ENCODE assay signal across 22 cellular contexts in genomic region chr2:40432916-40433315, GRCh38. TPM values are rescaled to one million over a fixed set of nuclear protein-coding genes. Genes with fewer than 3 reads are reported as not detected.
DNase-seq lines count a peak whose midpoint lies in the region; ATAC-seq and TF ChIP-seq lines count a peak whose summit lies in the region.
"Had no signal": no experiment of that assay in that cellular context is flagged by ENCODE, and none has a peak within 500 bp of the region (broad histone marks: within the 10 kb centered on the region; RNA-seq: fewer than 3 reads in every experiment).

No MANE protein-coding gene starts in this region.

- DNase-seq in cardiac muscle cell (ENCODE audit: low read depth in 1 of 2, low spot score in 1 of 2) (peak in 1 of 2 donors; percentile 18), left cardiac atrium (no peak), NCI-H226 (peak; percentile 58), glutamatergic neuron (no peak), tibial artery (no peak), C1 segment of cervical spinal cord (lab: John Stamatoyannopoulos, UW) (no peak), NCI-H1436 (lab: John Stamatoyannopoulos, UW) (no peak), mucosa of gallbladder (ENCODE audit: low spot score) (no peak)
- DNase-seq: 8988T, DMS79, H7, NCI-H1048, NCI-H146, NCI-H2029 treated with DMSO at 0.1 percent for 48 hours, NCI-H2171, NCI-H510A treated with DMSO at 0.1 percent for 48 hours, NCI-H82, OCI-M1 had no signal

- H3K4me1 ChIP-seq in cardiac muscle cell (ENCODE audit: low read depth) (peaks cover 25% of the 10 kb centered on the region), tibial artery (peaks cover 0 to 68% (median 43%) of the 10 kb centered on the region in 4 donors)

- peak overlapping the region; percentile 56 for H3K27ac Mint-ChIP-seq in glutamatergic neuron (ENCODE audit: unreplicated experiment)

- peaks cover 22% of the 10 kb centered on the region for H3K36me3 ChIP-seq in cardiac muscle cell
- H3K36me3 ChIP-seq in tibial artery: no peaks in the 10 kb centered on the region
- H3K36me3 ChIP-seq: MG63 had no signal

- intact Hi-C loops in left cardiac atrium (cut with DNase I) (no loop called here), tibial artery (cut with DNase I; ENCODE audit: low total_unique reads) (no loop called here)

- peaks cover 3% of the 10 kb centered on the region for H3K27me3 Mint-ChIP-seq in glutamatergic neuron (ENCODE audit: unreplicated experiment)

- H3K4me1 Mint-ChIP-seq in glutamatergic neuron (ENCODE audit: low read depth, unreplicated experiment): peaks cover 19% of the 10 kb centered on the region

- no peak for TF ChIP-seq CTCF in cardiac muscle cell (IDR thresholded peaks at IDR 0.05; ENCODE audit: low read depth, low read length)
- TF ChIP-seq CTCF in glutamatergic neuron (IDR thresholded peaks at IDR 0.05; ENCODE audit: partially characterized antibody, unreplicated experiment): no peak
- TF ChIP-seq CTCF in tibial artery (IDR thresholded peaks at IDR 0.05): no peak

- peaks cover 9% of the 10 kb centered on the region for H3K9me3 Mint-ChIP-seq in glutamatergic neuron (ENCODE audit: unreplicated experiment)

- H3K4me3 ChIP-seq in cardiac muscle cell (no peak overlapping the region), tibial artery (no peak overlapping the region)
- H3K4me3 ChIP-seq: BLaER1 treated with 17β-estradiol and CSF1 and Interleukin-3, amounts not matched to agents 10 nM and 100 nM; MG63 had no signal

- H3K27me3 ChIP-seq in cardiac muscle cell (no peaks in the 10 kb centered on the region), tibial artery (no peaks in the 10 kb centered on the region)
- H3K27me3 ChIP-seq: BLaER1 treated with 17β-estradiol and CSF1 and Interleukin-3, amounts not matched to agents 10 nM and 100 nM; MG63 had no signal

- H3K4me3 Mint-ChIP-seq in glutamatergic neuron (ENCODE audit: unreplicated experiment): no peak overlapping the region

- H3K27ac ChIP-seq in cardiac muscle cell (peak overlapping the region; percentile 66), tibial artery (peak overlapping the region; percentile 61 to 71)
- H3K27ac ChIP-seq: BLaER1 treated with 17β-estradiol and CSF1 and Interleukin-3, amounts not matched to agents 10 nM and 100 nM; HL-60; RWPE1 had no signal

- no peak for ATAC-seq in left cardiac atrium

- H3K9me3 ChIP-seq in cardiac muscle cell (ENCODE audit: low read depth) (no peaks in the 10 kb centered on the region), tibial artery (no peaks in the 10 kb centered on the region)
- H3K9me3 ChIP-seq: MG63 had no signal

- no peaks in the 10 kb centered on the region for H3K36me3 Mint-ChIP-seq in glutamatergic neuron (ENCODE audit: unreplicated experiment)

RNA-seq across cellular contexts. Expression of gene SLC8A1, which starts 19.0 kb away (rescaled TPM):
- total RNA-seq in cardiac muscle cell (492 and 682 TPM in 2 replicates), left cardiac atrium (100 to 1,000 TPM; 590 to 696 TPM), glutamatergic neuron (ENCODE audit: unreplicated experiment) (1.9 TPM), mucosa of gallbladder (82.9 TPM)
- 103 and 173 TPM in 2 replicates for polyA plus RNA-seq in cardiac muscle cell

Comparison
In these comparisons a context has a peak if more than half of its experiments do, and no peak if none do; other contexts are left out.
1. RNA of gene SLC8A1, which starts 19.0 kb away (total RNA-seq): 590 to 696 TPM in left cardiac atrium, 492 to 682 TPM in cardiac muscle cell and 82.9 TPM in mucosa of gallbladder (single experiment); 1.9 TPM in glutamatergic neuron (single experiment); every median in the first group is over 10 times any median in the second.